ENCODE assay signal across 8 cellular contexts in the genomic region with DNA sequence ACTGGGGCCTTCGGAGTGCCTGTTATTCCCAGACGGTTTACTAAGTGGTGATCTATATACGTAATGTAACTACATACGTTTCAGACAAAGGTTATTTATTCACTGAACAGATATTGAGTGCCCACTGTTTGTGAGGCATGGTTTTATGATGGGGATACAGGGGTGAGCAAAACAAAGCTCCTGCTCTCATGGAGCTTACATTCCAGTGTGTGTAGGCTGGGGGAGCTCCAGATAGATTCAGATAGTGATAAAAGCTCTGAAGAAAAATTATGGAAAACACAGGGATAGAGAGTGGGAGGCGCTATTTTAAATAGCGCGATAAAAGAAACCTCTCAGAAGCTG. TPM values are rescaled to one million over a fixed set of nuclear protein-coding genes. Genes with fewer than 3 reads are reported as not detected.
DNase-seq lines count a peak whose midpoint lies in the region; ATAC-seq, FAIRE-seq and TF ChIP-seq lines count a peak whose summit lies in the region.

No MANE protein-coding gene starts in this region.

- no peak for TF ChIP-seq CTCF in SK-N-SH (IDR thresholded peaks at IDR 0.05)
- no peak for TF ChIP-seq CTCF in kidney (IDR thresholded peaks at IDR 0.05; ENCODE audit: borderline replicate concordance, extremely low read depth, insufficient read depth)

- intact Hi-C loops in kidney (cut with DNase I) = no loop called here

- H3K4me1 ChIP-seq in SK-N-SH (ENCODE audit: control insufficient read depth in 1 of 2, insufficient read depth in 2 of 2, low read depth in 1 of 2, low read length in 1 of 2) (peaks cover 9 to 15% of the 10 kb centered on the region in 2 experiments; a peak in 1 of 4 replicates), kidney (ENCODE audit: control insufficient read depth in 1 of 2, insufficient read depth in 1 of 2, low read depth in 1 of 2, low read length in 2 of 2) (peaks cover 18 to 24% of the 10 kb centered on the region in 2 donors)

- H3F3A ChIP-seq in SK-N-SH (replicated peaks; ENCODE audit: insufficient read depth) = peaks cover 3% of the 10 kb centered on the region

- H3K79me2 ChIP-seq in SK-N-SH (ENCODE audit: insufficient read depth) = peaks cover 39% of the 10 kb centered on the region

- DNase-seq in SK-N-SH (no peak), kidney (no peak), NCI-H1048 (lab: John Stamatoyannopoulos, UW) (no peak), NCI-H1694 (lab: John Stamatoyannopoulos, UW) (no peak)
- no peak for DNase-seq in activated naive CD4-positive, alpha-beta T cell treated with anti-CD3 and anti-CD28 coated beads, Interleukin-2, amount 50 U/mL, for 72 hours (ENCODE audit: low spot score in 2 of 2)
- no peak for DNase-seq in activated CD4-positive, alpha-beta T cell treated with anti-CD3 and anti-CD28 coated beads for 48 hours

- no peak for TF ChIP-seq EP300 in SK-N-SH (IDR thresholded peaks at IDR 0.05; ENCODE audit: borderline replicate concordance in 1 of 2, low read depth in 1 of 2, low read length in 1 of 2)

- no peaks in the 10 kb centered on the region for H3K9me2 ChIP-seq in SK-N-SH

- H3K9ac ChIP-seq in SK-N-SH = peak overlapping the region; percentile 98
- peak overlapping the region in 1 of 2 donors; percentile 98 for H3K9ac ChIP-seq in kidney (ENCODE audit: low read length in 2 of 2)

- H3K36me3 ChIP-seq in SK-N-SH (replicated peaks in 1 of 2; ENCODE audit: control insufficient read depth in 1 of 2, insufficient read depth in 2 of 2, low read length in 1 of 2) = peaks cover 9 to 16% of the 10 kb centered on the region in 2 experiments
- H3K36me3 ChIP-seq in kidney (ENCODE audit: control insufficient read depth in 1 of 2, insufficient read depth in 2 of 2, low read length in 2 of 2) = peaks cover 0 to 10% of the 10 kb centered on the region in 2 donors

- H3K9me3 Mint-ChIP-seq in activated naive CD4-positive, alpha-beta T cell treated with anti-CD3 and anti-CD28 coated beads, Interleukin-2, amount 50 U/mL, for 72 hours = peaks cover 0 to 5% of the 10 kb centered on the region in 2 donors

- CTCF ChIA-PET in SK-N-SH (lab: Yijun Ruan, JAX) = interaction anchor here (0.8 to 9.9 kb wide), 4 partner anchors 9 to 480 kb away, joined by 3 to 86 read pairs (median 8); no protein-coding TSS in a partner anchor

- H3K4me3 ChIP-seq in SK-N-SH (ENCODE audit: low read depth in 2 of 2, low read length in 1 of 2) (peak overlapping the region; percentile 86 to 99), kidney (ENCODE audit: low read length in 2 of 2) (peak overlapping the region; percentile 96 to 97)

- POLR2A ChIA-PET in SK-N-SH (lab: Yijun Ruan, JAX) = interaction anchor here (1.0 to 1.5 kb wide), 2 partner anchors 9 to 23 kb away, joined by 3 to 4 read pairs; no protein-coding TSS in a partner anchor

- FAIRE-seq in kidney (lab: Jason Lieb, UNC) = no peak

- peak overlapping the region; percentile 93 to 96 for H3K27ac Mint-ChIP-seq in activated naive CD4-positive, alpha-beta T cell treated with anti-CD3 and anti-CD28 coated beads, Interleukin-2, amount 50 U/mL, for 72 hours

- peak overlapping the region; percentile 94 for H3K4me2 ChIP-seq in SK-N-SH

- peaks cover 16 to 20% of the 10 kb centered on the region in 2 donors for H3K36me3 Mint-ChIP-seq in activated naive CD4-positive, alpha-beta T cell treated with anti-CD3 and anti-CD28 coated beads, Interleukin-2, amount 50 U/mL, for 72 hours

- no peaks in the 10 kb centered on the region for H4K20me1 ChIP-seq in SK-N-SH (ENCODE audit: insufficient read depth)

- no peaks in the 10 kb centered on the region for H3K27me3 ChIP-seq in SK-N-SH (ENCODE audit: insufficient read depth)

- H3K9me3 ChIP-seq in SK-N-SH (no peaks in the 10 kb centered on the region), kidney (ENCODE audit: control insufficient read depth in 1 of 2, low read length in 2 of 2) (no peaks in the 10 kb centered on the region)

- WGBS in SK-N-SH (ENCODE audit: low lambda C conversion rate) = 33% methylated on average over 7 of the region's 7 CpGs

- H2AFZ ChIP-seq in SK-N-SH (ENCODE audit: low read depth) = peak overlapping the region; percentile 84; the same call in 1 of the 2 replicates

- no peak for TF ChIP-seq RAD21 in SK-N-SH (IDR thresholded peaks at IDR 0.05; ENCODE audit: low read length)

- H3K27ac ChIP-seq in SK-N-SH (ENCODE audit: low read depth in 2 of 2, low read length in 1 of 2) (peak overlapping the region; percentile 99), kidney (ENCODE audit: low read depth in 2 of 2, low read length in 2 of 2) (peak overlapping the region; percentile 99), temporal lobe (ENCODE audit: low read depth, low read length) (peak overlapping the region; percentile 93)

- no peak for ATAC-seq in SK-N-SH treated with all-trans-retinoic acid at 6 μM for 48 hours
- peak in 1 of 2 donors; percentile 33 for ATAC-seq in activated naive CD4-positive, alpha-beta T cell treated with anti-CD3 and anti-CD28 coated beads, Interleukin-2, amount 50 U/mL, for 72 hours

TF ChIP-seq in SK-N-SH, 30 proteins besides CTCF, POLR2A, EP300 and RAD21:
- TF ChIP-seq MAX (IDR thresholded peaks at IDR 0.05; ENCODE audit: low read depth) (0 out of 2 replicates have a peak, but pooled peaks have one; percentile 1), FOXM1 (IDR thresholded peaks at IDR 0.05; ENCODE audit: low read depth) (no peak), FOXJ3 (CRISPR knock-in tag; IDR thresholded peaks at IDR 0.05) (no peak)
- TF ChIP-seq, protein P1, sequence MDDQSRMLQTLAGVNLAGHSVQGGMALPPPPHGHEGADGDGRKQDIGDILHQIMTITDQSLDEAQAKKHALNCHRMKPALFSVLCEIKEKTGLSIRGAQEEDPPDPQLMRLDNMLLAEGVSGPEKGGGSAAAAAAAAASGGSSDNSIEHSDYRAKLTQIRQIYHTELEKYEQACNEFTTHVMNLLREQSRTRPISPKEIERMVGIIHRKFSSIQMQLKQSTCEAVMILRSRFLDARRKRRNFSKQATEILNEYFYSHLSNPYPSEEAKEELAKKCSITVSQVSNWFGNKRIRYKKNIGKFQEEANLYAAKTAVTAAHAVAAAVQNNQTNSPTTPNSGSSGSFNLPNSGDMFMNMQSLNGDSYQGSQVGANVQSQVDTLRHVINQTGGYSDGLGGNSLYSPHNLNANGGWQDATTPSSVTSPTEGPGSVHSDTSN (IDR thresholded peaks at IDR 0.05) = no peak

TF ChIP-seq in SK-N-SH treated with all-trans-retinoic acid at 6 μM for 48 hours, 23 proteins besides CTCF, POLR2A, EP300 and RAD21:
- no peak for TF ChIP-seq PATZ1 (CRISPR knock-in tag; IDR thresholded peaks at IDR 0.05; ENCODE audit: borderline replicate concordance)
- no peak for TF ChIP-seq ZFP30 (CRISPR knock-in tag; IDR thresholded peaks at IDR 0.05)
- TF ChIP-seq, protein P2, sequence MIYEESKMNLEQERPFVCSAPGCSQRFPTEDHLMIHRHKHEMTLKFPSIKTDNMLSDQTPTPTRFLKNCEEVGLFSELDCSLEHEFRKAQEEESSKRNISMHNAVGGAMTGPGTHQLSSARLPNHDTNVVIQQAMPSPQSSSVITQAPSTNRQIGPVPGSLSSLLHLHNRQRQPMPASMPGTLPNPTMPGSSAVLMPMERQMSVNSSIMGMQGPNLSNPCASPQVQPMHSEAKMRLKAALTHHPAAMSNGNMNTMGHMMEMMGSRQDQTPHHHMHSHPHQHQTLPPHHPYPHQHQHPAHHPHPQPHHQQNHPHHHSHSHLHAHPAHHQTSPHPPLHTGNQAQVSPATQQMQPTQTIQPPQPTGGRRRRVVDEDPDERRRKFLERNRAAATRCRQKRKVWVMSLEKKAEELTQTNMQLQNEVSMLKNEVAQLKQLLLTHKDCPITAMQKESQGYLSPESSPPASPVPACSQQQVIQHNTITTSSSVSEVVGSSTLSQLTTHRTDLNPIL (CRISPR knock-in tag; IDR thresholded peaks at IDR 0.05; ENCODE audit: low read depth) = no peak

RNA-seq across cellular contexts. Expression of gene DNAJB12, which starts 0.5 kb away (rescaled TPM):
- polyA plus RNA-seq in SK-N-SH (2012; rRNA removed) (22.9 and 25.8 TPM in 2 replicates), kidney (ENCODE audit: insufficient read depth, low read depth, low replicate concordance) (32.0 TPM)
- polyA plus RNA-seq in SK-N-SH (2012; cell fraction: cytosol; rRNA removed) = 15.6 and 19.0 TPM in 2 replicates
- 38.8 and 40.0 TPM in 2 replicates for polyA plus RNA-seq in SK-N-SH (2012; cell fraction: nucleus; rRNA removed)
- 10 to 100 TPM; 20.7 to 26.6 TPM for total RNA-seq in activated naive CD4-positive, alpha-beta T cell treated with anti-CD3 and anti-CD28 coated beads, Interleukin-2, amount 50 U/mL, for 72 hours
- total RNA-seq in kidney (37.7 TPM), temporal lobe (13.0 TPM)
